8 cellular contexts compared by ENCODE assay signal in genomic region chr22:22110548-22111266, GRCh38.
A peak's percentile ranks its signal among the peaks of the same experiment; 100 is the strongest.
DNase-seq lines count a peak whose midpoint lies in the region; ATAC-seq, FAIRE-seq and TF ChIP-seq lines count a peak whose summit lies in the region.

No MANE protein-coding gene starts in this region.

- no peak overlapping the region for H3K4me3 ChIP-seq in coronary artery
- no peak overlapping the region for H3K4me3 ChIP-seq in mesodermal cell (ENCODE audit: extremely low read depth, insufficient read depth, low read length, poor library complexity, severe bottlenecking)

- ATAC-seq in GM19328 (IDR thresholded peaks at IDR 0.05; ENCODE audit: unreplicated experiment) (peak; percentile 80), HG03280 (IDR thresholded peaks at IDR 0.05; ENCODE audit: unreplicated experiment) (peak; percentile 86)

- peak; percentile 92 for FAIRE-seq in urothelium cell line (lab: Jason Lieb, UNC)

- DNase-seq in NCI-H526 (lab: John Stamatoyannopoulos, UW) = peak; percentile 46 to 75
- DNase-seq in NCI-H526 treated with DMSO at 0.1 percent for 48 hours (lab: John Stamatoyannopoulos, UW) = no peak
- DNase-seq in RPMI8226 = peak; percentile 51
- DNase-seq in coronary artery (ENCODE audit: low spot score) = no peak
- peak; percentile 95 for DNase-seq in urothelium cell line (ENCODE audit: low spot score)

- H3K9me3 ChIP-seq in mesodermal cell (ENCODE audit: control insufficient read depth, low read length) = no peaks in the 10 kb centered on the region

- WGBS in mesodermal cell (ENCODE audit: insufficient coverage in 2 of 2), 2 experiments = 0 to 60% methylated on average over 1 of the region's 7 CpGs

- H3K4me1 ChIP-seq in mesodermal cell (ENCODE audit: control insufficient read depth, insufficient read depth, low read length, poor library complexity, severe bottlenecking) = peaks cover 16% of the 10 kb centered on the region

- H3K36me3 ChIP-seq in mesodermal cell (ENCODE audit: control insufficient read depth, insufficient read depth, low read length) = no peaks in the 10 kb centered on the region

- peak; percentile 18 for TF ChIP-seq CTCF in coronary artery (IDR thresholded peaks at IDR 0.05)

- H3K27ac ChIP-seq in coronary artery = peak overlapping the region in 1 of 2 donors; percentile 53
- peak overlapping the region; percentile 79 for H3K27ac ChIP-seq in mesodermal cell (ENCODE audit: low read depth, low read length, severe bottlenecking)

Comparison
In these comparisons a context has a peak if more than half of its experiments do, and no peak if none do; other contexts are left out.
1. DNase-seq: peak in NCI-H526 (2 of 2), RPMI8226 (single experiment) and urothelium cell line (single experiment); none in NCI-H526 treated with DMSO at 0.1 percent for 48 hours (single experiment) and coronary artery (single experiment).